ENCODE assay signal across 12 cellular contexts in genomic region chr15:75369897-75370581, GRCh38. TPM values are rescaled to one million over a fixed set of nuclear protein-coding genes. Genes with fewer than 3 reads are reported as not detected.
DNase-seq lines count a peak whose midpoint lies in the region; ATAC-seq, FAIRE-seq and TF ChIP-seq lines count a peak whose summit lies in the region.
"Had no signal": no experiment of that assay in that cellular context is flagged by ENCODE, and none has a peak within 500 bp of the region (broad histone marks: within the 10 kb centered on the region; RNA-seq: fewer than 3 reads in every experiment).

No MANE protein-coding gene starts in this region.

- no peak overlapping the region for H2AFZ ChIP-seq in HepG2 (ENCODE audit: low read length)

- no TSS peak for BruUV-seq in HepG2 (replicated peaks; lab: Mats Ljungman, UMichigan)

- H3K36me3 ChIP-seq in cardiac muscle cell (peaks cover 47% of the 10 kb centered on the region), HepG2 (replicated peaks in 1 of 2; ENCODE audit: control insufficient read depth in 1 of 2, insufficient read depth in 2 of 2, low read length in 2 of 2) (peaks cover 14 to 52% of the 10 kb centered on the region in 2 experiments), transverse colon (peaks cover 0 to 28% (median 11%) of the 10 kb centered on the region in 4 donors)

- no peak for TF ChIP-seq RAD21 in HepG2 (CRISPR knock-in tag; IDR thresholded peaks at IDR 0.05)

- H3K4me1 Mint-ChIP-seq in activated CD8-positive, alpha-beta T cell treated with anti-CD3 and anti-CD28 coated beads for 36 hours (ENCODE audit: low read depth) = peaks cover 23% of the 10 kb centered on the region

- H3K27ac Mint-ChIP-seq in activated CD8-positive, alpha-beta T cell treated with anti-CD3 and anti-CD28 coated beads for 36 hours = peak overlapping the region; percentile 94

- intact Hi-C loops in Right ventricle myocardium superior (cut with DNase I) = loop anchor here (5.0 to 10.0 kb wide), 2 partner anchors 42 to 315 kb away; no protein-coding TSS in a partner anchor
- intact Hi-C loops in activated CD8-positive, alpha-beta T cell treated with anti-CD3 and anti-CD28 coated beads for 36 hours (cut with micrococcal nuclease) = loop anchor here (5.0 to 10.0 kb wide), 2 partner anchors 82 to 275 kb away; partner anchors contain the start of genes IMP3, SIN3A and SNX33
- intact Hi-C loops in HepG2 (cut with micrococcal nuclease; ENCODE audit: unreplicated experiment) = loop anchor here (5.0 to 10.0 kb wide), 2 partner anchors 82 to 315 kb away; partner anchors contain the start of gene SIN3A
- intact Hi-C loops in transverse colon (cut with DNase I; ENCODE audit: low total_unique reads) = no loop called here

- peaks cover 6% of the 10 kb centered on the region for H3K4me1 ChIP-seq in cardiac muscle cell (ENCODE audit: low read depth)
- peaks cover 39% of the 10 kb centered on the region for H3K4me1 ChIP-seq in HepG2 (ENCODE audit: insufficient read depth, low read length)
- H3K4me1 ChIP-seq in transverse colon = peaks cover 8 to 22% (median 18%) of the 10 kb centered on the region in 4 donors

- WGBS in HepG2 (ENCODE audit: low lambda C conversion rate) = 57% methylated on average over 7 of the region's 7 CpGs
- WGBS in transverse colon (ENCODE audit: low coverage in 1 of 2), 2 donors = 88 to 94% methylated on average over 5 to 7 of the region's 7 CpGs

- H3K79me2 ChIP-seq in HepG2 (ENCODE audit: insufficient read depth, low read length) = peaks cover 5% of the 10 kb centered on the region

- no peak for DNase-seq in cardiac muscle cell (ENCODE audit: low read depth in 1 of 2, low spot score in 1 of 2)
- no peak for DNase-seq in Right ventricle myocardium superior
- DNase-seq in activated CD8-positive, alpha-beta T cell treated with anti-CD3 and anti-CD28 coated beads for 36 hours = no peak
- peak; percentile 52 for DNase-seq in HepG2 (ENCODE audit: low spot score)
- DNase-seq in transverse colon = no peak
- no peak for DNase-seq in activated effector memory CD4-positive, alpha-beta T cell treated with anti-CD3 and anti-CD28 coated beads, Interleukin-2, amount 50 U/mL, for 16 hours
- no peak for DNase-seq in iPS-NIHi7 (ENCODE audit: extremely low spot score)
- DNase-seq in NCI-H187 treated with DMSO at 0.1 percent for 48 hours (lab: John Stamatoyannopoulos, UW) = no peak
- DNase-seq: activated CD4-positive, CD25-positive, alpha-beta regulatory T cell treated with anti-CD3 and anti-CD28 coated beads, Interleukin-2, amount 50 U/mL, for 72 hours; central memory CD4-positive, alpha-beta T cell; NCI-H1417; stimulated activated CD4-positive, alpha-beta T cell treated with anti-CD3 and anti-CD28 coated beads, Interleukin-2, amount 100 ng/mL, for 24 hours had no signal

- CTCF ChIA-PET in activated CD8-positive, alpha-beta T cell treated with anti-CD3 and anti-CD28 coated beads for 36 hours (lab: Charles Lee) = interaction anchor here (0.6 to 3.3 kb wide), 4 partner anchors 18 to 270 kb away, joined by 3 to 25 read pairs (median 3); partner anchors contain the start of gene IMP3
- CTCF ChIA-PET in HepG2 (lab: Yijun Ruan, JAX; ENCODE audit: low intra/inter-chr PET ratio, low total read pairs) = no interaction called here

- in situ Hi-C loops in HepG2 (cut with HindIII; ENCODE audit: extremely low pct_ligation_motif_present, low pct_unique_long_range_greater_than_20kb) = loop anchor here (5.0 to 10.0 kb wide), 2 partner anchors 82 to 275 kb away; partner anchors contain the start of genes IMP3, SIN3A and SNX33
- in situ Hi-C loops in transverse colon (cut with MboI; ENCODE audit: low pct_ligation_motif_present in 1 of 4, low pct_unique_long_range_greater_than_20kb in 1 of 4, low sequenced_read_pairs in 3 of 4) = loop anchor here in 3 of 4 donors (10.0 to 25.0 kb wide), 2 partner anchors 85 to 267 kb away; partner anchors contain the start of genes IMP3 (in 3 of the 3), SNUPN (in 3 of the 3), SNX33 (in 3 of the 3) and SIN3A (in 1 of the 3)

- no peak overlapping the region for H3K4me3 ChIP-seq in cardiac muscle cell
- H3K4me3 ChIP-seq in HepG2 (replicated peaks in 1 of 3; ENCODE audit: insufficient read depth in 1 of 3, low read depth in 2 of 3, low read length in 3 of 3) = peak overlapping the region in 1 of 3 experiments; percentile 92; a peak in 2 of 6 replicates
- peak overlapping the region in 1 of 4 donors; percentile 81 for H3K4me3 ChIP-seq in transverse colon

- 0 out of 2 replicates have a peak, but pooled peaks cover 4% of the 10 kb centered on the region for H4K20me1 ChIP-seq in HepG2 (ENCODE audit: insufficient read depth, low read length)

- peak overlapping the region; percentile 98 for H3K4me2 ChIP-seq in HepG2 (ENCODE audit: low read depth, low read length)

- H3K4me3 Mint-ChIP-seq in activated CD8-positive, alpha-beta T cell treated with anti-CD3 and anti-CD28 coated beads for 36 hours = peak overlapping the region; percentile 92

- ATAC-seq in Right ventricle myocardium superior (ENCODE audit: poor library complexity) (no peak), HepG2 (no peak)
- no peak for ATAC-seq in activated CD8-positive, alpha-beta T cell treated with anti-CD3 and anti-CD28 coated beads for 36 hours

- H3K9me3 ChIP-seq in cardiac muscle cell (ENCODE audit: low read depth) (no peaks in the 10 kb centered on the region), HepG2 (ENCODE audit: low read length) (no peaks in the 10 kb centered on the region), transverse colon (no peaks in the 10 kb centered on the region)

- peaks cover 45% of the 10 kb centered on the region for H3K36me3 Mint-ChIP-seq in activated CD8-positive, alpha-beta T cell treated with anti-CD3 and anti-CD28 coated beads for 36 hours (ENCODE audit: low read depth)

- TF ChIP-seq CTCF in cardiac muscle cell (IDR thresholded peaks at IDR 0.05; ENCODE audit: low read depth, low read length) = no peak
- no peak for TF ChIP-seq CTCF in activated CD8-positive, alpha-beta T cell treated with anti-CD3 and anti-CD28 coated beads for 36 hours (IDR thresholded peaks at IDR 0.05)
- no peak for TF ChIP-seq CTCF in HepG2 (CRISPR knock-in tag; IDR thresholded peaks at IDR 0.05)
- TF ChIP-seq CTCF in transverse colon (IDR thresholded peaks at IDR 0.05) = no peak

- no peaks in the 10 kb centered on the region for H3K9me3 Mint-ChIP-seq in activated CD8-positive, alpha-beta T cell treated with anti-CD3 and anti-CD28 coated beads for 36 hours

- peak; percentile 80 for FAIRE-seq in HepG2 (lab: Jason Lieb, UNC)

- POLR2A ChIA-PET in activated CD8-positive, alpha-beta T cell treated with anti-CD3 and anti-CD28 coated beads for 36 hours (lab: Charles Lee) = interaction anchor here (1.3 to 6.2 kb wide), 4 partner anchors 18 to 85 kb away, joined by 3 to 81 read pairs (median 18); partner anchors contain the start of gene NEIL1
- POLR2A ChIA-PET in HepG2 (lab: Yijun Ruan, JAX) = interaction anchor here (1.2 to 4.7 kb wide), 6 partner anchors 10 to 83 kb away, joined by 3 to 185 read pairs (median 25); partner anchors contain the start of genes NEIL1 and SIN3A

- peak overlapping the region; percentile 99 for H3K9ac ChIP-seq in HepG2 (ENCODE audit: insufficient read depth, low read depth, low read length)

- no peaks in the 10 kb centered on the region for H3K27me3 Mint-ChIP-seq in activated CD8-positive, alpha-beta T cell treated with anti-CD3 and anti-CD28 coated beads for 36 hours

- TF ChIP-seq POLR2A in HepG2 (IDR thresholded peaks at IDR 0.05; ENCODE audit: insufficient read depth in 1 of 2, low read depth in 2 of 2, low read length in 2 of 2) (no peak), transverse colon (IDR thresholded peaks at IDR 0.05) (no peak)

- TF ChIP-seq EP300 in HepG2 (IDR thresholded peaks at IDR 0.05; ENCODE audit: low read depth in 2 of 2, low read length in 2 of 2) = peak in 1 of 2 experiments; percentile 23; a peak in 1 of 4 replicates
- no peak for TF ChIP-seq EP300 in HepG2 (CRISPR knock-in tag; IDR thresholded peaks at IDR 0.05; ENCODE audit: borderline replicate concordance)
- no peak for TF ChIP-seq EP300 in transverse colon (IDR thresholded peaks at IDR 0.05; ENCODE audit: low read depth)

- H3K27ac ChIP-seq in cardiac muscle cell (peak overlapping the region; percentile 94), HepG2 (ENCODE audit: extremely low read length, insufficient read depth, low read length) (peak overlapping the region; percentile 98), transverse colon (peak overlapping the region; percentile 94 to 99 (median 99))

- H3K27me3 ChIP-seq in cardiac muscle cell = no peaks in the 10 kb centered on the region
- H3K27me3 ChIP-seq in HepG2 (ENCODE audit: control insufficient read depth in 1 of 2, insufficient read depth in 2 of 2, low read length in 2 of 2) = no peaks in the 10 kb centered on the region
- H3K27me3 ChIP-seq in transverse colon = no peaks in the 10 kb centered on the region

RNA-seq across cellular contexts. Expression of gene MAN2C1, which starts 1.6 kb away (rescaled TPM):
- total RNA-seq in cardiac muscle cell (114 and 244 TPM in 2 replicates), Right ventricle myocardium superior (94.7 TPM), HepG2 (2016; rRNA removed; fragmentation: Illumina TruSeq; extraction: Trizol) (19.5 and 71.0 TPM in 2 replicates), transverse colon (100 to 1,000 TPM; 215 to 559 (median 411) TPM)
- polyA plus RNA-seq in cardiac muscle cell (157 and 169 TPM in 2 replicates), HepG2 (2011; rRNA removed) (62.6 and 75.6 TPM in 2 replicates)
- total RNA-seq in activated CD8-positive, alpha-beta T cell treated with anti-CD3 and anti-CD28 coated beads for 36 hours = 100 to 1,000 TPM; 170 to 181 TPM
- 22.6 and 23.0 TPM in 2 replicates for total RNA-seq in HepG2 (2016; cell fraction: cytosol; rRNA removed; fragmentation: Illumina TruSeq; extraction: Trizol; ENCODE audit: low read depth)
- 18.6 and 68.6 TPM in 2 replicates for total RNA-seq in HepG2 (2016; cell fraction: insoluble cytoplasmic fraction; rRNA removed; fragmentation: Illumina TruSeq; extraction: Trizol)
- 13.2 and 14.6 TPM in 2 replicates for total RNA-seq in HepG2 (2016; cell fraction: membrane; rRNA removed; fragmentation: Illumina TruSeq; extraction: Trizol)
- 97.9 and 121 TPM in 2 replicates for total RNA-seq in HepG2 (2016; cell fraction: nucleus; rRNA removed; fragmentation: Illumina TruSeq; extraction: Trizol)
- 13.2 and 22.4 TPM in 2 replicates for polyA plus RNA-seq in HepG2 (2011; cell fraction: cytosol; rRNA removed)
- 865 and 1,137 TPM in 2 replicates for polyA plus RNA-seq in HepG2 (2011; cell fraction: nucleus; rRNA removed)
- polyA plus RNA-seq in HepG2 (2012) = 75.9 and 76.2 TPM in 2 replicates
- 1.8 and 2.8 TPM in 2 replicates for polyA plus RNA-seq in HepG2 (2016; cell fraction: cytosol; fragmentation: Illumina TruSeq; extraction: Trizol; ENCODE audit: low read depth)
- 13.7 and 14.4 TPM in 2 replicates for polyA plus RNA-seq in HepG2 (2016; cell fraction: insoluble cytoplasmic fraction; fragmentation: Illumina TruSeq; extraction: Trizol; ENCODE audit: low read depth)
- 3.1 and 3.3 TPM in 2 replicates for polyA plus RNA-seq in HepG2 (2016; cell fraction: membrane; fragmentation: Illumina TruSeq; extraction: Trizol; ENCODE audit: low read depth)
- polyA plus RNA-seq in HepG2 (2016; cell fraction: nucleus; fragmentation: Illumina TruSeq; extraction: Trizol; ENCODE audit: insufficient read depth, low read depth) = 278 and 324 TPM in 2 replicates
- polyA minus RNA-seq in HepG2 (2011; rRNA and poly(A)+ RNA removed; ENCODE audit: low replicate concordance) = 124 and 148 TPM in 2 replicates
- 16.0 and 22.9 TPM in 2 replicates for polyA minus RNA-seq in HepG2 (2011; cell fraction: cytosol; rRNA and poly(A)+ RNA removed)
- polyA minus RNA-seq in HepG2 (2011; cell fraction: nucleus; rRNA and poly(A)+ RNA removed) = 169 and 181 TPM in 2 replicates

RNA-seq across cellular contexts. Expression of gene NEIL1, which starts 23.2 kb away (rescaled TPM):
- total RNA-seq in cardiac muscle cell (35.7 and 71.2 TPM in 2 replicates), Right ventricle myocardium superior (9.7 TPM), HepG2 (2016; rRNA removed; fragmentation: Illumina TruSeq; extraction: Trizol) (3.7 and 10.4 TPM in 2 replicates), transverse colon (100 to 1,000 TPM in 3 of 4 donors, 10 to 100 TPM in 1; 96.9 to 481 (median 163) TPM)
- polyA plus RNA-seq in cardiac muscle cell (42.2 and 70.6 TPM in 2 replicates), HepG2 (2011; rRNA removed) (15.5 and 20.8 TPM in 2 replicates)
- 10 to 100 TPM; 11.6 to 11.7 TPM for total RNA-seq in activated CD8-positive, alpha-beta T cell treated with anti-CD3 and anti-CD28 coated beads for 36 hours
- 1.4 and 1.7 TPM in 2 replicates for total RNA-seq in HepG2 (2016; cell fraction: cytosol; rRNA removed; fragmentation: Illumina TruSeq; extraction: Trizol; ENCODE audit: low read depth)
- total RNA-seq in HepG2 (2016; cell fraction: insoluble cytoplasmic fraction; rRNA removed; fragmentation: Illumina TruSeq; extraction: Trizol) = 3.3 and 9.7 TPM in 2 replicates
- 1.2 and 1.6 TPM in 2 replicates for total RNA-seq in HepG2 (2016; cell fraction: membrane; rRNA removed; fragmentation: Illumina TruSeq; extraction: Trizol)
- total RNA-seq in HepG2 (2016; cell fraction: nucleus; rRNA removed; fragmentation: Illumina TruSeq; extraction: Trizol) = 11.2 and 13.2 TPM in 2 replicates
- polyA plus RNA-seq in HepG2 (2011; cell fraction: cytosol; rRNA removed) = 2.3 and 5.2 TPM in 2 replicates
- 173 and 186 TPM in 2 replicates for polyA plus RNA-seq in HepG2 (2011; cell fraction: nucleus; rRNA removed)
- 12.7 and 12.8 TPM in 2 replicates for polyA plus RNA-seq in HepG2 (2012)
- 0.59 and 0.62 TPM in 2 replicates for polyA plus RNA-seq in HepG2 (2016; cell fraction: cytosol; fragmentation: Illumina TruSeq; extraction: Trizol; ENCODE audit: low read depth)
- polyA plus RNA-seq in HepG2 (2016; cell fraction: insoluble cytoplasmic fraction; fragmentation: Illumina TruSeq; extraction: Trizol; ENCODE audit: low read depth) = 2.5 and 3.3 TPM in 2 replicates
- 0.81 and 1.0 TPM in 2 replicates for polyA plus RNA-seq in HepG2 (2016; cell fraction: membrane; fragmentation: Illumina TruSeq; extraction: Trizol; ENCODE audit: low read depth)
- 42.4 and 44.3 TPM in 2 replicates for polyA plus RNA-seq in HepG2 (2016; cell fraction: nucleus; fragmentation: Illumina TruSeq; extraction: Trizol; ENCODE audit: insufficient read depth, low read depth)
- 3.1 and 11.3 TPM in 2 replicates for polyA minus RNA-seq in HepG2 (2011; rRNA and poly(A)+ RNA removed; ENCODE audit: low replicate concordance)
- 2.1 and 3.2 TPM in 2 replicates for polyA minus RNA-seq in HepG2 (2011; cell fraction: cytosol; rRNA and poly(A)+ RNA removed)
- polyA minus RNA-seq in HepG2 (2011; cell fraction: nucleus; rRNA and poly(A)+ RNA removed) = 13.9 and 19.4 TPM in 2 replicates

RNA-seq across cellular contexts. Expression of gene COMMD4, which starts 34.2 kb away (rescaled TPM):
- 66.3 and 94.3 TPM in 2 replicates for total RNA-seq in cardiac muscle cell
- 62.2 and 98.8 TPM in 2 replicates for polyA plus RNA-seq in cardiac muscle cell
- total RNA-seq in Right ventricle myocardium superior = 40.7 TPM
- total RNA-seq in activated CD8-positive, alpha-beta T cell treated with anti-CD3 and anti-CD28 coated beads for 36 hours = 10 to 100 TPM; 67.1 to 72.3 TPM
- total RNA-seq in HepG2 (2016; rRNA removed; fragmentation: Illumina TruSeq; extraction: Trizol) = 89.9 and 106 TPM in 2 replicates
- total RNA-seq in HepG2 (2016; cell fraction: cytosol; rRNA removed; fragmentation: Illumina TruSeq; extraction: Trizol; ENCODE audit: low read depth) = 17.5 and 17.7 TPM in 2 replicates
- 89.8 and 123 TPM in 2 replicates for total RNA-seq in HepG2 (2016; cell fraction: insoluble cytoplasmic fraction; rRNA removed; fragmentation: Illumina TruSeq; extraction: Trizol)
- 25.0 and 27.3 TPM in 2 replicates for total RNA-seq in HepG2 (2016; cell fraction: membrane; rRNA removed; fragmentation: Illumina TruSeq; extraction: Trizol)
- total RNA-seq in HepG2 (2016; cell fraction: nucleus; rRNA removed; fragmentation: Illumina TruSeq; extraction: Trizol) = 47.4 and 48.2 TPM in 2 replicates
- 45.8 and 48.8 TPM in 2 replicates for polyA plus RNA-seq in HepG2 (2011; rRNA removed)
- 65.2 and 112 TPM in 2 replicates for polyA plus RNA-seq in HepG2 (2011; cell fraction: cytosol; rRNA removed)
- polyA plus RNA-seq in HepG2 (2011; cell fraction: nucleus; rRNA removed) = 131 and 137 TPM in 2 replicates
- 24.2 and 36.2 TPM in 2 replicates for polyA plus RNA-seq in HepG2 (2012)
- 18.7 and 20.0 TPM in 2 replicates for polyA plus RNA-seq in HepG2 (2016; cell fraction: cytosol; fragmentation: Illumina TruSeq; extraction: Trizol; ENCODE audit: low read depth)
- 103 and 109 TPM in 2 replicates for polyA plus RNA-seq in HepG2 (2016; cell fraction: insoluble cytoplasmic fraction; fragmentation: Illumina TruSeq; extraction: Trizol; ENCODE audit: low read depth)
- polyA plus RNA-seq in HepG2 (2016; cell fraction: membrane; fragmentation: Illumina TruSeq; extraction: Trizol; ENCODE audit: low read depth) = 24.2 and 25.0 TPM in 2 replicates
- 99.3 and 104 TPM in 2 replicates for polyA plus RNA-seq in HepG2 (2016; cell fraction: nucleus; fragmentation: Illumina TruSeq; extraction: Trizol; ENCODE audit: insufficient read depth, low read depth)
- polyA minus RNA-seq in HepG2 (2011; rRNA and poly(A)+ RNA removed; ENCODE audit: low replicate concordance) = 34.3 and 108 TPM in 2 replicates
- polyA minus RNA-seq in HepG2 (2011; cell fraction: cytosol; rRNA and poly(A)+ RNA removed) = 10.2 and 20.8 TPM in 2 replicates
- 8.6 and 10.4 TPM in 2 replicates for polyA minus RNA-seq in HepG2 (2011; cell fraction: nucleus; rRNA and poly(A)+ RNA removed)
- total RNA-seq in transverse colon = 10 to 100 TPM; 33.2 to 97.3 (median 70.3) TPM
